In genomic region chrX:85996555-85996954, GRCh38 we compare ENCODE assay signal across 18 cellular contexts. TPM values are rescaled to one million over a fixed set of nuclear protein-coding genes. Genes with fewer than 3 reads are reported as not detected.
DNase-seq lines count a peak whose midpoint lies in the region; ATAC-seq and TF ChIP-seq lines count a peak whose summit lies in the region.
"Had no signal": no experiment of that assay in that cellular context is flagged by ENCODE, and none has a peak within 500 bp of the region (broad histone marks: within the 10 kb centered on the region; RNA-seq: fewer than 3 reads in every experiment).

No MANE protein-coding gene starts in this region.

- no peaks in the 10 kb centered on the region for H3K79me1 ChIP-seq in mesendoderm (ENCODE audit: low read length)

- H4K8ac ChIP-seq in mesendoderm (ENCODE audit: low read depth, low read length): no peak overlapping the region

- H3K56ac ChIP-seq in mesendoderm (ENCODE audit: low read length): no peak overlapping the region

- H3K27me3 ChIP-seq in HUES48 (ENCODE audit: control insufficient read depth, insufficient read depth, low read length) (no peaks in the 10 kb centered on the region), mesendoderm (ENCODE audit: insufficient read depth, low read length, poor library complexity) (no peaks in the 10 kb centered on the region)

- CTCF ChIA-PET in WTC11 (lab: Charles Lee): no interaction called here

- H4K5ac ChIP-seq in mesendoderm (ENCODE audit: low read length): no peak overlapping the region

- no peaks in the 10 kb centered on the region for H3K27me3 Mint-ChIP-seq in WTC11 (ENCODE audit: low read depth)
- H3K27me3 Mint-ChIP-seq: IgD-negative memory B cell had no signal

- H2BK120ac ChIP-seq in mesendoderm (ENCODE audit: low read depth, low read length): no peak overlapping the region

- peaks cover 5% of the 10 kb centered on the region for H3K79me2 ChIP-seq in mesendoderm (ENCODE audit: control insufficient read depth, insufficient read depth, low read length)

- no peak overlapping the region for H2BK15ac ChIP-seq in mesendoderm (replicated peaks; ENCODE audit: low read depth)

- POLR2A ChIA-PET in WTC11 (lab: Charles Lee): no interaction called here

- no peak overlapping the region for H3K4ac ChIP-seq in mesendoderm (ENCODE audit: low read depth, low read length)

- in situ Hi-C loops in G401 (cut with HindIII; ENCODE audit: low sequenced_read_pairs): no loop called here

- H3K4me1 ChIP-seq in HUES48 (ENCODE audit: control insufficient read depth, insufficient read depth, low read length): peaks cover 43% of the 10 kb centered on the region
- peaks cover 5% of the 10 kb centered on the region for H3K4me1 ChIP-seq in mesendoderm (ENCODE audit: control insufficient read depth, low read depth, low read length)

- peak overlapping the region; percentile 56 for H3K27ac ChIP-seq in HUES48 (ENCODE audit: low read depth, low read length)
- no peak overlapping the region for H3K27ac ChIP-seq in mesendoderm (ENCODE audit: low read depth, low read length)
- H3K27ac ChIP-seq: A549, GM23248, HL-60 had no signal

- ATAC-seq in WTC11: peak; percentile 71
- ATAC-seq in HG02798 (IDR thresholded peaks at IDR 0.05; ENCODE audit: poor library complexity, unreplicated experiment): no peak
- ATAC-seq: A549; CD8-positive, alpha-beta T cell had no signal

- H3K18ac ChIP-seq in mesendoderm (ENCODE audit: low read length): no peak overlapping the region

- H3K4me3 Mint-ChIP-seq in WTC11: no peak overlapping the region
- H3K4me3 Mint-ChIP-seq: CD14-positive monocyte; CD8-positive, alpha-beta T cell; IgD-negative memory B cell had no signal

- H3K9me3 Mint-ChIP-seq in WTC11: no peaks in the 10 kb centered on the region
- H3K9me3 Mint-ChIP-seq: CD14-positive monocyte; CD8-positive, alpha-beta T cell; IgD-negative memory B cell had no signal

- TF ChIP-seq CTCF in WTC11 (IDR thresholded peaks at IDR 0.05): no peak

- H3K27ac Mint-ChIP-seq in WTC11: peak overlapping the region; percentile 86
- H3K27ac Mint-ChIP-seq: CD14-positive monocyte; CD8-positive, alpha-beta T cell; IgD-negative memory B cell had no signal

- no peak overlapping the region for H2BK5ac ChIP-seq in mesendoderm (ENCODE audit: low read length)

- no peak overlapping the region for H2AK5ac ChIP-seq in mesendoderm (ENCODE audit: low read length)

- H3K4me2 ChIP-seq in mesendoderm (ENCODE audit: low read length): no peak overlapping the region
- H3K4me2 ChIP-seq: A549 had no signal

- DNase-seq in DMS53 treated with DMSO at 0.1 percent for 48 hours (lab: John Stamatoyannopoulos, UW; ENCODE audit: unreplicated experiment) (peak; percentile 35), WTC11 (ENCODE audit: low spot score) (no peak), mesendoderm (peak; percentile 75), G401 (ENCODE audit: low spot score) (no peak), cortex of kidney (lab: John Stamatoyannopoulos, UW) (no peak)
- no peak for DNase-seq in activated CD8-positive, alpha-beta memory T cell treated with anti-CD3 and anti-CD28 coated beads, Interleukin-2, amount 50 U/mL, for 48 hours
- DNase-seq: CD8-positive, alpha-beta T cell; COR-L47; DMS153; GM23248; H7; KG1 had no signal

- H3K36me3 ChIP-seq in HUES48 (ENCODE audit: control insufficient read depth, insufficient read depth, low read length) (no peaks in the 10 kb centered on the region), mesendoderm (ENCODE audit: control insufficient read depth, insufficient read depth, low read length) (no peaks in the 10 kb centered on the region)

- H3K23ac ChIP-seq in mesendoderm (ENCODE audit: low read length): no peak overlapping the region

- no peak overlapping the region for H3K4me3 ChIP-seq in HUES48 (ENCODE audit: low read depth, low read length)
- H3K4me3 ChIP-seq in mesendoderm (ENCODE audit: low read length): no peak overlapping the region
- H3K4me3 ChIP-seq: A549, GM23248 had no signal

- H3K4me1 Mint-ChIP-seq in WTC11: peaks cover 67% of the 10 kb centered on the region

- no peaks in the 10 kb centered on the region for H3K9me3 ChIP-seq in HUES48 (ENCODE audit: control insufficient read depth, insufficient read depth, low read length)
- H3K9me3 ChIP-seq: A549 had no signal

- H3K9ac ChIP-seq in HUES48 (ENCODE audit: low read depth, low read length) (no peak overlapping the region), mesendoderm (ENCODE audit: low read length) (no peak overlapping the region)
- H3K9ac ChIP-seq: GM23248 had no signal

- no peaks in the 10 kb centered on the region for H3K36me3 Mint-ChIP-seq in WTC11
- H3K36me3 Mint-ChIP-seq: CD14-positive monocyte, IgD-negative memory B cell had no signal

TF ChIP-seq in WTC11, 78 proteins besides CTCF, POLR2A, EP300 and RAD21:
- no peak for TF ChIP-seq ZNF232 (CRISPR knock-in tag; IDR thresholded peaks at IDR 0.05)
- TF ChIP-seq ELF4 (CRISPR knock-in tag; IDR thresholded peaks at IDR 0.05; ENCODE audit: low read depth): no peak
- TF ChIP-seq ZNF121 (CRISPR knock-in tag; IDR thresholded peaks at IDR 0.05): no peak
- TF ChIP-seq, protein P1, sequence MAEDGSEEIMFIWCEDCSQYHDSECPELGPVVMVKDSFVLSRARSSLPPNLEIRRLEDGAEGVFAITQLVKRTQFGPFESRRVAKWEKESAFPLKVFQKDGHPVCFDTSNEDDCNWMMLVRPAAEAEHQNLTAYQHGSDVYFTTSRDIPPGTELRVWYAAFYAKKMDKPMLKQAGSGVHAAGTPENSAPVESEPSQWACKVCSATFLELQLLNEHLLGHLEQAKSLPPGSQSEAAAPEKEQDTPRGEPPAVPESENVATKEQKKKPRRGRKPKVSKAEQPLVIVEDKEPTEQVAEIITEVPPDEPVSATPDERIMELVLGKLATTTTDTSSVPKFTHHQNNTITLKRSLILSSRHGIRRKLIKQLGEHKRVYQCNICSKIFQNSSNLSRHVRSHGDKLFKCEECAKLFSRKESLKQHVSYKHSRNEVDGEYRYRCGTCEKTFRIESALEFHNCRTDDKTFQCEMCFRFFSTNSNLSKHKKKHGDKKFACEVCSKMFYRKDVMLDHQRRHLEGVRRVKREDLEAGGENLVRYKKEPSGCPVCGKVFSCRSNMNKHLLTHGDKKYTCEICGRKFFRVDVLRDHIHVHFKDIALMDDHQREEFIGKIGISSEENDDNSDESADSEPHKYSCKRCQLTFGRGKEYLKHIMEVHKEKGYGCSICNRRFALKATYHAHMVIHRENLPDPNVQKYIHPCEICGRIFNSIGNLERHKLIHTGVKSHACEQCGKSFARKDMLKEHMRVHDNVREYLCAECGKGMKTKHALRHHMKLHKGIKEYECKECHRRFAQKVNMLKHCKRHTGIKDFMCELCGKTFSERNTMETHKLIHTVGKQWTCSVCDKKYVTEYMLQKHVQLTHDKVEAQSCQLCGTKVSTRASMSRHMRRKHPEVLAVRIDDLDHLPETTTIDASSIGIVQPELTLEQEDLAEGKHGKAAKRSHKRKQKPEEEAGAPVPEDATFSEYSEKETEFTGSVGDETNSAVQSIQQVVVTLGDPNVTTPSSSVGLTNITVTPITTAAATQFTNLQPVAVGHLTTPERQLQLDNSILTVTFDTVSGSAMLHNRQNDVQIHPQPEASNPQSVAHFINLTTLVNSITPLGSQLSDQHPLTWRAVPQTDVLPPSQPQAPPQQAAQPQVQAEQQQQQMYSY (CRISPR knock-in tag; IDR thresholded peaks at IDR 0.05): no peak
- TF ChIP-seq GTF2I (CRISPR knock-in tag; conservative IDR thresholded peaks at IDR 0.05): no peak

RNA-seq across cellular contexts. Expression of gene CHM, which starts 50.8 kb away (rescaled TPM):
- total RNA-seq in WTC11 (2021): 13.0 to 18.1 TPM (median 16.9 TPM) in 3 replicates
- 11.4 TPM for polyA plus RNA-seq in mesendoderm (2013, experiment 1 of 2)
- 12.9 TPM for polyA plus RNA-seq in mesendoderm (2013, experiment 2 of 2)
- 13.9 and 30.8 TPM in 2 replicates for total RNA-seq in G401 (2014; rRNA removed; shearing (Covaris generic))

Comparison
In these comparisons a context has a peak if more than half of its experiments do, and no peak if none do; other contexts are left out.
1. DNase-seq: peak in DMS53 treated with DMSO at 0.1 percent for 48 hours (single experiment) and mesendoderm (single experiment); none in WTC11 (single experiment), G401 (single experiment), cortex of kidney (single experiment) and activated CD8-positive, alpha-beta memory T cell treated with anti-CD3 and anti-CD28 coated beads, Interleukin-2, amount 50 U/mL, for 48 hours (single experiment).